Comparison of ENCODE assay signal across 2 cellular contexts in the genomic region with DNA sequence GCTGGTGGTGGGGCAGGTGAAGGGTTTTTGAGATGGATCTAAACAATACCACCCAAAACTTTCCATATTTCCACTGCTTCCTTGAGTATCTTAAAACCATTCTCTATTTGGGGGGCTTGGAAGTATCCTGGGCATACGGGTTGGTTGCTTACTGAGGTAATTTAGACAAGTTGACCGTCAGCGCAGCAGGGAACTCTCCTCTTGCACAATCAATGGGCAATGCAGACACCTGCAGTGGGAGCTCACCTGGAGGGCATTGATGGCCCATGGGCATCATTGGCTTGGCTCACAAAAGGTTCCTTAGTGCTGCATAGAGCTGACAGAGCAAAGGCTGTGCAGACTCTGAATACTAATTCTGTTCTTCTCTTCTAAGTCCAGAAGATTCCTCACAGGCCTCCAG.
TF ChIP-seq lines count a peak whose summit lies in the region.

No MANE protein-coding gene starts in this region.

TF ChIP-seq in HepG2, 621 proteins besides CTCF, POLR2A, EP300 and RAD21:
- TF ChIP-seq ZNF333 (CRISPR knock-in tag; IDR thresholded peaks at IDR 0.05; ENCODE audit: borderline replicate concordance) (no peak), HDAC2 (CRISPR knock-in tag; IDR thresholded peaks at IDR 0.05) (no peak), ZNF556 (CRISPR knock-in tag; IDR thresholded peaks at IDR 0.05; ENCODE audit: borderline replicate concordance) (no peak), MAFG (CRISPR knock-in tag; IDR thresholded peaks at IDR 0.05) (no peak), NFKBIZ (CRISPR knock-in tag; IDR thresholded peaks at IDR 0.05) (no peak), RBM39 (IDR thresholded peaks at IDR 0.05; ENCODE audit: low read depth, low read length, poor library complexity, severe bottlenecking) (no peak), ZNF44 (CRISPR knock-in tag; IDR thresholded peaks at IDR 0.05) (no peak), KDM4B (CRISPR knock-in tag; IDR thresholded peaks at IDR 0.05) (no peak), CBX1 (IDR thresholded peaks at IDR 0.05; ENCODE audit: low read depth) (no peak), ZBTB7B (CRISPR knock-in tag; IDR thresholded peaks at IDR 0.05) (no peak), SMC3 (IDR thresholded peaks at IDR 0.05; ENCODE audit: low read length) (0 out of 2 replicates have a peak, but pooled peaks have one; percentile 9), CEBPB (IDR thresholded peaks at IDR 0.05; ENCODE audit: borderline replicate concordance, low read depth, low read length) (peak; percentile 55), KDM5A (IDR thresholded peaks at IDR 0.05; ENCODE audit: borderline replicate concordance, low read length) (no peak), ZMYM2 (CRISPR knock-in tag; IDR thresholded peaks at IDR 0.05) (no peak)
- TF ChIP-seq, protein P1, sequence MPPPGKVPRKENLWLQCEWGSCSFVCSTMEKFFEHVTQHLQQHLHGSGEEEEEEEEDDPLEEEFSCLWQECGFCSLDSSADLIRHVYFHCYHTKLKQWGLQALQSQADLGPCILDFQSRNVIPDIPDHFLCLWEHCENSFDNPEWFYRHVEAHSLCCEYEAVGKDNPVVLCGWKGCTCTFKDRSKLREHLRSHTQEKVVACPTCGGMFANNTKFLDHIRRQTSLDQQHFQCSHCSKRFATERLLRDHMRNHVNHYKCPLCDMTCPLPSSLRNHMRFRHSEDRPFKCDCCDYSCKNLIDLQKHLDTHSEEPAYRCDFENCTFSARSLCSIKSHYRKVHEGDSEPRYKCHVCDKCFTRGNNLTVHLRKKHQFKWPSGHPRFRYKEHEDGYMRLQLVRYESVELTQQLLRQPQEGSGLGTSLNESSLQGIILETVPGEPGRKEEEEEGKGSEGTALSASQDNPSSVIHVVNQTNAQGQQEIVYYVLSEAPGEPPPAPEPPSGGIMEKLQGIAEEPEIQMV (CRISPR knock-in tag; IDR thresholded peaks at IDR 0.05; ENCODE audit: low read depth): no peak
- TF ChIP-seq, protein P2, sequence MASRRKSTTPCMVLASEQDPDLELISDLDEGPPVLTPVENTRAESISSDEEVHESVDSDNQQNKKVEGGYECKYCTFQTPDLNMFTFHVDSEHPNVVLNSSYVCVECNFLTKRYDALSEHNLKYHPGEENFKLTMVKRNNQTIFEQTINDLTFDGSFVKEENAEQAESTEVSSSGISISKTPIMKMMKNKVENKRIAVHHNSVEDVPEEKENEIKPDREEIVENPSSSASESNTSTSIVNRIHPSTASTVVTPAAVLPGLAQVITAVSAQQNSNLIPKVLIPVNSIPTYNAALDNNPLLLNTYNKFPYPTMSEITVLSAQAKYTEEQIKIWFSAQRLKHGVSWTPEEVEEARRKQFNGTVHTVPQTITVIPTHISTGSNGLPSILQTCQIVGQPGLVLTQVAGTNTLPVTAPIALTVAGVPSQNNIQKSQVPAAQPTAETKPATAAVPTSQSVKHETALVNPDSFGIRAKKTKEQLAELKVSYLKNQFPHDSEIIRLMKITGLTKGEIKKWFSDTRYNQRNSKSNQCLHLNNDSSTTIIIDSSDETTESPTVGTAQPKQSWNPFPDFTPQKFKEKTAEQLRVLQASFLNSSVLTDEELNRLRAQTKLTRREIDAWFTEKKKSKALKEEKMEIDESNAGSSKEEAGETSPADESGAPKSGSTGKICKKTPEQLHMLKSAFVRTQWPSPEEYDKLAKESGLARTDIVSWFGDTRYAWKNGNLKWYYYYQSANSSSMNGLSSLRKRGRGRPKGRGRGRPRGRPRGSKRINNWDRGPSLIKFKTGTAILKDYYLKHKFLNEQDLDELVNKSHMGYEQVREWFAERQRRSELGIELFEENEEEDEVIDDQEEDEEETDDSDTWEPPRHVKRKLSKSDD (CRISPR knock-in tag; IDR thresholded peaks at IDR 0.05; ENCODE audit: low read depth): no peak

TF ChIP-seq in H1, 55 proteins besides CTCF, POLR2A, EP300 and RAD21:
- TF ChIP-seq GABPA (IDR thresholded peaks at IDR 0.05; ENCODE audit: borderline replicate concordance, insufficient read depth, low read length) (no peak), POLR2AphosphoS5 (IDR thresholded peaks at IDR 0.05; ENCODE audit: low read depth, low read length) (no peak), RBBP5 (IDR thresholded peaks at IDR 0.05; ENCODE audit: borderline replicate concordance, low read depth, low read length) (no peak), CEBPB (IDR thresholded peaks at IDR 0.05; ENCODE audit: low read depth, low read length) (peak; percentile 67; the same call in 1 of the 2 replicates), TBP (IDR thresholded peaks at IDR 0.05; ENCODE audit: low read depth, low read length) (no peak), SP1 (IDR thresholded peaks at IDR 0.05; ENCODE audit: low read depth, low read length) (no peak)
- TF ChIP-seq, protein P3, sequence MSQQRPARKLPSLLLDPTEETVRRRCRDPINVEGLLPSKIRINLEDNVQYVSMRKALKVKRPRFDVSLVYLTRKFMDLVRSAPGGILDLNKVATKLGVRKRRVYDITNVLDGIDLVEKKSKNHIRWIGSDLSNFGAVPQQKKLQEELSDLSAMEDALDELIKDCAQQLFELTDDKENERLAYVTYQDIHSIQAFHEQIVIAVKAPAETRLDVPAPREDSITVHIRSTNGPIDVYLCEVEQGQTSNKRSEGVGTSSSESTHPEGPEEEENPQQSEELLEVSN (IDR thresholded peaks at IDR 0.05): no peak
